8 cellular contexts compared by ENCODE assay signal in the genomic region with DNA sequence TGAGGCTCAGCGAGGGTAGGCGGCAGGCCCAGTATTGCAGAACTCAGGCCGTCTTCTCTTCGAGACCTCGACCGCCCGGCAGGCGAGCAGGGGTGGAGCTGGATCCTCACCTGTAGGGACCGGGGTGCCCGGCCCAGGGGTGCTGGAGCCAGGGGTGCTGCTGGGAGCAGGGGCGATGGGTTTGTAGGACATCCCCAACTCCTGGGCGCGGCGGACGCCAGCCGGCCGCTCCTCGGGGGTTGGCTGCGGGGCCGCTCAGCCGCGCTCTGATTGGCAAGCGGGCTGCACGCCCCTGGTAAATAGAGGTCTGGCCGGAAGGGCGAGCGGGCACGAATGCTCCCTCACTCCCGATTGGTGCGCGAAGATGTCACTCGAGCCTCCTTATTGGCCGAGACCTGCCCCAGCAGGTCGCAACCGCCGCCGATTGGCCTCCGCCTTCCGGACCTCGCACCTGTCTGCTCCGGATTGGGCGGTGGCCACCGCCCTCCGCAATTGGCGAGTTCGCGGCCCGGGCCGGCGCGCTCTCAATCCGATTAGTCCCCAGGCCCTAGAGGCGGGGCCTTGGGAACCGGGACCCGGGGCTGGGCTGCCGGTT. TPM values are rescaled to one million over a fixed set of nuclear protein-coding genes. Genes with fewer than 3 reads are reported as not detected.
A peak's percentile ranks its signal among the peaks of the same experiment; 100 is the strongest.
DNase-seq lines count a peak whose midpoint lies in the region; ATAC-seq, FAIRE-seq and TF ChIP-seq lines count a peak whose summit lies in the region.

A gene with protein sequence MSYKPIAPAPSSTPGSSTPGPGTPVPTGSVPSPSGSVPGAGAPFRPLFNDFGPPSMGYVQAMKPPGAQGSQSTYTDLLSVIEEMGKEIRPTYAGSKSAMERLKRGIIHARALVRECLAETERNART (minus strand): TSS at position 272 of the 595 bp plus-strand sequence. CDS start 80 bp downstream, at position 192.

- dilution Hi-C loops in mammary epithelial cell (cut with HindIII; ENCODE audit: low sequenced_read_pairs), result no loop called here

- in situ Hi-C loops in ACHN (cut with HindIII; ENCODE audit: low pct_ligation_motif_present, low pct_unique_long_range_greater_than_20kb, low sequenced_read_pairs), result no loop called here
- in situ Hi-C loops in mammary epithelial cell (cut with MboI; ENCODE audit: low sequenced_read_pairs in 2 of 2), result loop anchor here in 1 of 2 donors (5.0 kb wide), 1 partner anchor 106 kb away; a partner anchor contains a TSS

- no TSS peak for BruUV-seq in mammary epithelial cell (replicated peaks; lab: Mats Ljungman, UMichigan)

- FAIRE-seq in small intestine (lab: Jason Lieb, UNC), result no peak

- H3K9me3 ChIP-seq in WERI-Rb-1 (ENCODE audit: severe bottlenecking), result no peaks in the 10 kb centered on the region
- no peaks in the 10 kb centered on the region for H3K9me3 ChIP-seq in mammary epithelial cell (replicated peaks; ENCODE audit: insufficient read depth, low read length)
- H3K9me3 ChIP-seq in iPS-20b (ENCODE audit: insufficient read depth, low read depth, low read length), result no peaks in the 10 kb centered on the region
- H3K9me3 ChIP-seq in small intestine (ENCODE audit: control insufficient read depth, low read depth), result no peaks in the 10 kb centered on the region

- H3K4me3 ChIP-seq in WERI-Rb-1 (ENCODE audit: low read depth, low read length), result peak within 1 kb of the TSS; percentile 51
- peak within 1 kb of the TSS; percentile 60 to 98 (median 71) for H3K4me3 ChIP-seq in mammary epithelial cell (replicated peaks in 1 of 3; ENCODE audit: insufficient read depth in 1 of 3, low read depth in 2 of 3, low read length in 3 of 3)
- peak within 1 kb of the TSS; percentile 91 for H3K4me3 ChIP-seq in iPS-20b (ENCODE audit: low read length)
- peak within 1 kb of the TSS; percentile 59 to 79 for H3K4me3 ChIP-seq in small intestine (ENCODE audit: low read depth in 1 of 2, low read length in 2 of 2)

- 2% methylated on average over 24 of the region's 56 CpGs for WGBS in mammary epithelial cell (ENCODE audit: low coverage, missing lambda C conversion rate)
- WGBS in small intestine, 3 donors, result 0% methylated on average over 45 to 56 of the region's 56 CpGs

- no peaks in the 10 kb centered on the region for H4K20me1 ChIP-seq in mammary epithelial cell (ENCODE audit: insufficient read depth, low read length)

- ATAC-seq in GM18873 (IDR thresholded peaks at IDR 0.05; ENCODE audit: low FRiP score, unreplicated experiment) (peak; percentile 70), HG03139 (IDR thresholded peaks at IDR 0.05; ENCODE audit: unreplicated experiment) (peak; percentile 62)

- DNase-seq in ACHN, result peak; percentile 99
- peak; percentile 100 for DNase-seq in NCI-H2227 (lab: John Stamatoyannopoulos, UW; ENCODE audit: unreplicated experiment)
- DNase-seq in WERI-Rb-1, result peak; percentile 100
- peak; percentile 100 for DNase-seq in mammary epithelial cell
- peak; percentile 100 for DNase-seq in small intestine

- CTCF ChIA-PET in mammary epithelial cell (lab: Charles Lee; ENCODE audit: low non-redundant PET), result no interaction called here

- TF ChIP-seq CTCF in WERI-Rb-1 (IDR thresholded peaks at IDR 0.05; ENCODE audit: low read depth, low read length), result no peak
- TF ChIP-seq CTCF in mammary epithelial cell (conservative IDR thresholded peaks at IDR 0.05 in 1 of 2, IDR thresholded peaks at IDR 0.05 in 1 of 2; ENCODE audit: extremely low read depth in 1 of 2, insufficient read depth in 1 of 2, low read depth in 1 of 2, low read length in 2 of 2), result no peak

- H2AFZ ChIP-seq in mammary epithelial cell (ENCODE audit: low read depth, low read length), result peak within 1 kb of the TSS; percentile 94

- H3K9ac ChIP-seq in mammary epithelial cell (ENCODE audit: insufficient read depth, low read length) (peak within 1 kb of the TSS; percentile 69), iPS-20b (ENCODE audit: low read depth, low read length) (peak within 1 kb of the TSS; percentile 86; the same call in 1 of the 2 replicates)

- H3K79me2 ChIP-seq in mammary epithelial cell (ENCODE audit: insufficient read depth, low read length), result peaks cover 29% of the 10 kb centered on the region

- H3K4me1 ChIP-seq in mammary epithelial cell (ENCODE audit: insufficient read depth, low read length), result peaks cover 37% of the 10 kb centered on the region
- peaks cover 5% of the 10 kb centered on the region; the same call in 1 of the 2 replicates for H3K4me1 ChIP-seq in iPS-20b (ENCODE audit: insufficient read depth, low read length)
- peaks cover 2 to 8% of the 10 kb centered on the region in 2 donors for H3K4me1 ChIP-seq in small intestine (ENCODE audit: control insufficient read depth in 2 of 2, insufficient read depth in 1 of 2, low read depth in 1 of 2, low read length in 1 of 2)

- peak within 1 kb of the TSS; percentile 98 for H3K4me2 ChIP-seq in mammary epithelial cell (ENCODE audit: insufficient read depth, low read depth, low read length)

- intact Hi-C loops in mammary epithelial cell (cut with micrococcal nuclease), result loop anchor here (1.0 to 10.0 kb wide), 4 partner anchors 77 to 453 kb away; a partner anchor contains a TSS

- H3K27ac ChIP-seq in WERI-Rb-1, result peak within 1 kb of the TSS; percentile 91
- H3K27ac ChIP-seq in mammary epithelial cell (ENCODE audit: insufficient read depth, low read depth, low read length), result peak within 1 kb of the TSS; percentile 83
- peak within 1 kb of the TSS; percentile 90 for H3K27ac ChIP-seq in iPS-20b (ENCODE audit: low read length)
- peak within 1 kb of the TSS; percentile 97 to 100 for H3K27ac ChIP-seq in small intestine (ENCODE audit: low read depth in 1 of 2, low read length in 1 of 2)

- H3K27me3 ChIP-seq in WERI-Rb-1 (ENCODE audit: insufficient read depth, low read depth, severe bottlenecking) (no peaks in the 10 kb centered on the region), mammary epithelial cell (ENCODE audit: insufficient read depth, low read length) (no peaks in the 10 kb centered on the region), iPS-20b (ENCODE audit: insufficient read depth, low read length) (peaks cover 14% of the 10 kb centered on the region), small intestine (ENCODE audit: control insufficient read depth in 2 of 2, insufficient read depth in 2 of 2, low read length in 2 of 2) (no peaks in the 10 kb centered on the region)

- H3K36me3 ChIP-seq in WERI-Rb-1 (peaks cover 12% of the 10 kb centered on the region), mammary epithelial cell (ENCODE audit: insufficient read depth, low read length) (no peaks in the 10 kb centered on the region), iPS-20b (ENCODE audit: insufficient read depth, low read depth, low read length) (0 out of 2 replicates have a peak, but pooled peaks cover 3% of the 10 kb centered on the region), small intestine (ENCODE audit: control insufficient read depth in 2 of 2, insufficient read depth in 2 of 2, low read length in 2 of 2) (no peaks in the 10 kb centered on the region)

RNA-seq across cellular contexts. Expression of the gene that starts here (rescaled TPM):
- 10 to 100 TPM; 19.2 to 45.9 TPM for total RNA-seq in mammary epithelial cell
- 46.2 TPM for polyA plus RNA-seq in mammary epithelial cell
- polyA minus RNA-seq in mammary epithelial cell, result 40.9 TPM
- 100 to 1,000 TPM in 2 of 3 donors, 10 to 100 TPM in 1; 87.8 to 108 (median 107) TPM for polyA plus RNA-seq in small intestine

Comparison
In these comparisons a context has a peak if more than half of its experiments do, and no peak if none do; other contexts are left out.
1. Peak in every context shown above with its lines: DNase-seq, ATAC-seq, H3K4me3 ChIP-seq and H3K27ac ChIP-seq.